ENCODE assay signal across 14 cellular contexts in genomic region chr1:43774359-43774758, GRCh38.
A peak's percentile ranks its signal among the peaks of the same experiment; 100 is the strongest.
DNase-seq lines count a peak whose midpoint lies in the region; ATAC-seq, FAIRE-seq and TF ChIP-seq lines count a peak whose summit lies in the region.
"Had no signal": no experiment of that assay in that cellular context is flagged by ENCODE, and none has a peak within 500 bp of the region (broad histone marks: within the 10 kb centered on the region; RNA-seq: fewer than 3 reads in every experiment).

No MANE protein-coding gene starts in this region.

- TF ChIP-seq CTCF in fibroblast of mammary gland (conservative IDR thresholded peaks at IDR 0.05; ENCODE audit: control insufficient read depth, insufficient read depth, low read depth, low read length) (no peak), hepatocyte (IDR thresholded peaks at IDR 0.05; ENCODE audit: poor library complexity) (no peak)

- WGBS in hepatocyte (ENCODE audit: low lambda C conversion rate, missing lambda C conversion rate), result 73% methylated on average over 2 of the region's 2 CpGs

- H3K27me3 ChIP-seq in hepatocyte, result no peaks in the 10 kb centered on the region
- H3K27me3 ChIP-seq: testis had no signal

- no peak overlapping the region for H3K4me2 ChIP-seq in hepatocyte

- no peaks in the 10 kb centered on the region for H3K9me3 ChIP-seq in hepatocyte (ENCODE audit: low read depth)
- H3K9me3 ChIP-seq: testis had no signal

- H3K4me1 ChIP-seq in hepatocyte (ENCODE audit: insufficient read depth), result no peaks in the 10 kb centered on the region
- H3K4me1 ChIP-seq: testis had no signal

- H4K20me1 ChIP-seq in hepatocyte (ENCODE audit: insufficient read depth, poor library complexity, severe bottlenecking), result no peaks in the 10 kb centered on the region

- no peak for ATAC-seq in HG02884 (IDR thresholded peaks at IDR 0.05; ENCODE audit: unreplicated experiment)
- ATAC-seq: Panc1 had no signal

- H3K27ac ChIP-seq in hepatocyte, result no peak overlapping the region
- H3K27ac ChIP-seq: 22Rv1, testis had no signal

- no peak for FAIRE-seq in urothelium cell line (lab: Jason Lieb, UNC)

- H3K4me3 ChIP-seq in fibroblast of mammary gland (ENCODE audit: control insufficient read depth, low read depth, low read length) (no peak overlapping the region), hepatocyte (no peak overlapping the region)
- H3K4me3 ChIP-seq: skin epidermis, testis had no signal

- no peaks in the 10 kb centered on the region for H3K9me2 ChIP-seq in hepatocyte (replicated peaks; ENCODE audit: insufficient read depth)

- no peaks in the 10 kb centered on the region for H3K36me3 ChIP-seq in hepatocyte (replicated peaks; ENCODE audit: insufficient read depth, low read depth)

- DNase-seq in SIG-M5 treated with dmso at 0.1 percent for 504 hours (lab: John Stamatoyannopoulos, UW; ENCODE audit: unreplicated experiment) (peak; percentile 41), SIG-M5 (lab: John Stamatoyannopoulos, UW) (no peak), RPMI7951 (ENCODE audit: low read depth) (peak; percentile 76), fibroblast of mammary gland (ENCODE audit: low read depth) (peak; percentile 85), urothelium cell line (ENCODE audit: low spot score) (peak; percentile 49), T-helper 2 cell (no peak), hepatocyte (ENCODE audit: low spot score) (no peak)
- DNase-seq: activated T-cell treated with anti-CD3 and anti-CD28 coated beads, Interleukin-2, amount 50 U/mL, for 1 hour; NCI-H345; testis had no signal

- H3K79me2 ChIP-seq in hepatocyte, result no peaks in the 10 kb centered on the region

- H2AFZ ChIP-seq in hepatocyte, result no peak overlapping the region

Comparison
In these comparisons a context has a peak if more than half of its experiments do, and no peak if none do; other contexts are left out.
1. DNase-seq: peak in SIG-M5 treated with dmso at 0.1 percent for 504 hours (single experiment), RPMI7951 (single experiment), fibroblast of mammary gland (single experiment) and urothelium cell line (single experiment); none in SIG-M5 (single experiment), T-helper 2 cell (0 of 5) and hepatocyte (single experiment).